Comparison of ENCODE assay signal across 1 cellular context in the genomic region with DNA sequence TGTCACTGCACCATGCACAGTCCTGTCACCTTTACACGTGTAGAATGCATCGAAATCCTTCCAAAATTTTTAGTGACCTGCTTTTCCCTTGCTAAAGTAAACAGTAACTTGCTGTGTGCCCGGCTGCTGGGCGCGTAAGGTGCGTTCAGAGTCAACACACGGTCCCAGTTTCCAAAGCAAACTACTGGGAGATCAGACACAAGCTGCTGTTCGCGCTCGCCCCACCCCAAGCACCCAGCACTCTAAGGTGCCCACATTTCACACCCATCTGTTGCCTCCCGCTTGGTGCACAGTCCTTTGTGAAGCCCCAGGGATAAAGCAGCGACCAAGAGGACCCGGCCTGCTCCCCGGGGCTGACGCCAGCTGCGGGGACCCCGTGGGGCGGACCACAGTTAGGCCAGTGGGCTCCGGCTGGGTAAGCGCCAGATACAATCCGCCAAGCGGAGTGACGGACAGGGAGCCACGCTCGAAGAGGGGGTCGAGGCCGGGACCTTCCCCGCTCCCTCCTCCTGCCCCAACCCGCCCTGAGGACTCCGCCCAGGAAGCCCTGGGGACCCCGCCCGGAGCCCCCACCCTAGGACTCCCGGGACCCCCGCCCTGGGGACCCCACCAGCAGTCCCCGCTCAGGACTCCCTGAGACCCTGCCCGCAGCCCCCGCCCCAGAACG.
A peak's percentile ranks its signal among the peaks of the same experiment; 100 is the strongest.
TF ChIP-seq lines count a peak whose summit lies in the region.

No MANE protein-coding gene starts in this region.

TF ChIP-seq in H1, 55 proteins besides CTCF, POLR2A, EP300 and RAD21:
- TF ChIP-seq, protein P1, sequence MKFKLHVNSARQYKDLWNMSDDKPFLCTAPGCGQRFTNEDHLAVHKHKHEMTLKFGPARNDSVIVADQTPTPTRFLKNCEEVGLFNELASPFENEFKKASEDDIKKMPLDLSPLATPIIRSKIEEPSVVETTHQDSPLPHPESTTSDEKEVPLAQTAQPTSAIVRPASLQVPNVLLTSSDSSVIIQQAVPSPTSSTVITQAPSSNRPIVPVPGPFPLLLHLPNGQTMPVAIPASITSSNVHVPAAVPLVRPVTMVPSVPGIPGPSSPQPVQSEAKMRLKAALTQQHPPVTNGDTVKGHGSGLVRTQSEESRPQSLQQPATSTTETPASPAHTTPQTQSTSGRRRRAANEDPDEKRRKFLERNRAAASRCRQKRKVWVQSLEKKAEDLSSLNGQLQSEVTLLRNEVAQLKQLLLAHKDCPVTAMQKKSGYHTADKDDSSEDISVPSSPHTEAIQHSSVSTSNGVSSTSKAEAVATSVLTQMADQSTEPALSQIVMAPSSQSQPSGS (IDR thresholded peaks at IDR 0.05; ENCODE audit: low read length), result no peak
- TF ChIP-seq ZNF274 (IDR thresholded peaks at IDR 0.05; ENCODE audit: borderline replicate concordance, extremely low read depth, low read length), result no peak
- no peak for TF ChIP-seq TEAD4 (IDR thresholded peaks at IDR 0.05; ENCODE audit: low read depth, low read length)
- no peak for TF ChIP-seq SIRT6 (IDR thresholded peaks at IDR 0.05; ENCODE audit: low read length)
- TF ChIP-seq BACH1 (IDR thresholded peaks at IDR 0.05; ENCODE audit: low read length), result no peak
- 0 out of 2 replicates have a peak, but pooled peaks have one; percentile 13 for TF ChIP-seq MAX (IDR thresholded peaks at IDR 0.05)
- no peak for TF ChIP-seq SIX5 (IDR thresholded peaks at IDR 0.05; ENCODE audit: low read depth, low read length)
- peak; percentile 75 for TF ChIP-seq ASH2L (IDR thresholded peaks at IDR 0.05; ENCODE audit: low read length)
- peak; percentile 69 for TF ChIP-seq SAP30 (IDR thresholded peaks at IDR 0.05; ENCODE audit: insufficient read depth, insufficient replicate concordance, low read length)
